Comparison of ENCODE assay signal across 10 cellular contexts in genomic region chr14:19485346-19485745, GRCh38. TPM values are rescaled to one million over a fixed set of nuclear protein-coding genes. Genes with fewer than 3 reads are reported as not detected.
DNase-seq lines count a peak whose midpoint lies in the region; ATAC-seq, FAIRE-seq and TF ChIP-seq lines count a peak whose summit lies in the region.
"Not testable (repeated sequence)": the region's sequence is repeated elsewhere in the genome, so short reads cannot be mapped to it uniquely, and the experiment has no call there.
"Had no signal": no experiment of that assay in that cellular context is flagged by ENCODE, and none has a peak within 500 bp of the region (broad histone marks: within the 10 kb centered on the region; RNA-seq: fewer than 3 reads in every experiment).

No MANE protein-coding gene starts in this region.

- H3K27ac ChIP-seq in Panc1 (ENCODE audit: low read length); heart right ventricle; HepG2 (ENCODE audit: extremely low read length, insufficient read depth, low read length); pancreas; suprapubic skin: not testable (repeated sequence)

- not testable (repeated sequence) for H4K20me1 ChIP-seq in HepG2 (ENCODE audit: insufficient read depth, low read length)

- CTCF ChIA-PET in Panc1 (lab: Charles Lee); HepG2 (lab: Yijun Ruan, JAX; ENCODE audit: low intra/inter-chr PET ratio, low total read pairs): not testable (repeated sequence)

- ATAC-seq in Panc1 (peak; percentile 34; the same call in 1 of the 2 replicates), heart right ventricle (peak in 5 of 8 donors; percentile 11 to 56 (median 24)), HepG2 (peak; percentile 32), pancreas (peak in 2 of 4 donors; percentile 8 to 41)
- peak; percentile 11 for ATAC-seq in activated naive CD8-positive, alpha-beta T cell treated with anti-CD3 and anti-CD28 coated beads, Interleukin-2, amount 50 U/mL, for 24 hours

- intact Hi-C loops in Panc1 (cut with micrococcal nuclease; ENCODE audit: unreplicated experiment); heart right ventricle (cut with DNase I); HepG2 (cut with micrococcal nuclease; ENCODE audit: unreplicated experiment); pancreas (cut with DNase I): not testable (repeated sequence)

- H3K36me3 Mint-ChIP-seq in activated naive CD8-positive, alpha-beta T cell treated with anti-CD3 and anti-CD28 coated beads, Interleukin-2, amount 50 U/mL, for 24 hours (ENCODE audit: low read depth), result not testable (repeated sequence)

- FAIRE-seq in HepG2 (lab: Jason Lieb, UNC); pancreas (lab: Jason Lieb, UNC): not testable (repeated sequence)

- H3K4me1 Mint-ChIP-seq in activated naive CD8-positive, alpha-beta T cell treated with anti-CD3 and anti-CD28 coated beads, Interleukin-2, amount 50 U/mL, for 24 hours, result not testable (repeated sequence)

- POLR2A ChIA-PET in Panc1 (lab: Charles Lee); HepG2 (lab: Yijun Ruan, JAX): not testable (repeated sequence)

- WGBS in heart right ventricle, 2 donors, result 82 to 85% methylated on average over 4 of the region's 9 CpGs
- 14% methylated on average over 4 of the region's 9 CpGs for WGBS in HepG2 (ENCODE audit: low lambda C conversion rate)
- WGBS in pancreas, 2 donors, result 53 to 66% methylated on average over 4 of the region's 9 CpGs
- WGBS in suprapubic skin, result 93% methylated on average over 3 of the region's 9 CpGs

- H3K27ac Mint-ChIP-seq in activated naive CD8-positive, alpha-beta T cell treated with anti-CD3 and anti-CD28 coated beads, Interleukin-2, amount 50 U/mL, for 24 hours, result not testable (repeated sequence)

- not testable (repeated sequence) for H3K27me3 ChIP-seq in Panc1 (ENCODE audit: control insufficient read depth, insufficient read depth, low read length); heart right ventricle; HepG2 (ENCODE audit: control insufficient read depth in 1 of 2, insufficient read depth in 2 of 2, low read length in 2 of 2); pancreas; suprapubic skin

- H3K79me2 ChIP-seq in HepG2 (ENCODE audit: insufficient read depth, low read length), result not testable (repeated sequence)

- not testable (repeated sequence) for TF ChIP-seq CTCF in Panc1 (IDR thresholded peaks at IDR 0.05); heart right ventricle (IDR thresholded peaks at IDR 0.05); HepG2 (CRISPR knock-in tag; IDR thresholded peaks at IDR 0.05); pancreas (IDR thresholded peaks at IDR 0.05); suprapubic skin (IDR thresholded peaks at IDR 0.05)

- not testable (repeated sequence) for H3K36me3 ChIP-seq in Panc1 (ENCODE audit: control insufficient read depth, insufficient read depth, low read length); heart right ventricle; HepG2 (replicated peaks in 1 of 2; ENCODE audit: control insufficient read depth in 1 of 2, insufficient read depth in 2 of 2, low read length in 2 of 2); pancreas; suprapubic skin

- in situ Hi-C loops in Panc1 (cut with HindIII; ENCODE audit: low pct_unique_long_range_greater_than_20kb, low sequenced_read_pairs); HepG2 (cut with HindIII; ENCODE audit: extremely low pct_ligation_motif_present, low pct_unique_long_range_greater_than_20kb): not testable (repeated sequence)

- not testable (repeated sequence) for H3K4me3 Mint-ChIP-seq in activated naive CD8-positive, alpha-beta T cell treated with anti-CD3 and anti-CD28 coated beads, Interleukin-2, amount 50 U/mL, for 24 hours

- DNase-seq in Panc1 (ENCODE audit: low read depth, low spot score); activated naive CD8-positive, alpha-beta T cell treated with anti-CD3 and anti-CD28 coated beads, Interleukin-2, amount 50 U/mL, for 24 hours; heart right ventricle; HepG2 (ENCODE audit: low spot score): not testable (repeated sequence)
- peak; percentile 1 for DNase-seq in effector CD4-positive, alpha-beta T cell
- DNase-seq in pancreas, result peak in 4 of 6 donors; percentile 5 to 87 (median 34)
- DNase-seq in suprapubic skin (ENCODE audit: low spot score in 2 of 2), result peak; percentile 58 to 74

- BruUV-seq in Panc1 (replicated peaks; lab: Mats Ljungman, UMichigan); HepG2 (replicated peaks; lab: Mats Ljungman, UMichigan): not testable (repeated sequence)

- H3K4me1 ChIP-seq in Panc1 (ENCODE audit: control insufficient read depth, insufficient read depth, low read length); heart right ventricle; HepG2 (ENCODE audit: insufficient read depth, low read length); pancreas; suprapubic skin: not testable (repeated sequence)

- H2AFZ ChIP-seq in HepG2 (ENCODE audit: low read length), result not testable (repeated sequence)

- not testable (repeated sequence) for TF ChIP-seq RAD21 in HepG2 (CRISPR knock-in tag; IDR thresholded peaks at IDR 0.05)

- H3K9me3 ChIP-seq in Panc1 (ENCODE audit: control insufficient read depth, insufficient read depth, low read depth, low read length); heart right ventricle; HepG2 (ENCODE audit: low read length); pancreas; suprapubic skin: not testable (repeated sequence)

- H3K27me3 Mint-ChIP-seq in activated naive CD8-positive, alpha-beta T cell treated with anti-CD3 and anti-CD28 coated beads, Interleukin-2, amount 50 U/mL, for 24 hours, result not testable (repeated sequence)

- not testable (repeated sequence) for TF ChIP-seq EP300 in HepG2 (IDR thresholded peaks at IDR 0.05; ENCODE audit: low read depth in 2 of 2, low read length in 2 of 2); HepG2 (CRISPR knock-in tag; IDR thresholded peaks at IDR 0.05; ENCODE audit: borderline replicate concordance); suprapubic skin (IDR thresholded peaks at IDR 0.05)

- H3K9me3 Mint-ChIP-seq in activated naive CD8-positive, alpha-beta T cell treated with anti-CD3 and anti-CD28 coated beads, Interleukin-2, amount 50 U/mL, for 24 hours, result not testable (repeated sequence)

- not testable (repeated sequence) for H3K4me3 ChIP-seq in Panc1 (ENCODE audit: low read depth in 2 of 2, low read length in 2 of 2); heart right ventricle; HepG2 (replicated peaks in 1 of 3; ENCODE audit: insufficient read depth in 1 of 3, low read depth in 2 of 3, low read length in 3 of 3); pancreas; suprapubic skin

- not testable (repeated sequence) for H3K9ac ChIP-seq in HepG2 (ENCODE audit: insufficient read depth, low read depth, low read length)

- H3K4me2 ChIP-seq in HepG2 (ENCODE audit: low read depth, low read length), result not testable (repeated sequence)

- TF ChIP-seq POLR2A in HepG2 (IDR thresholded peaks at IDR 0.05; ENCODE audit: insufficient read depth in 1 of 2, low read depth in 2 of 2, low read length in 2 of 2); suprapubic skin (IDR thresholded peaks at IDR 0.05): not testable (repeated sequence)

RNA-seq across cellular contexts. Expression of gene POTEG, which starts 51.2 kb away (rescaled TPM):
- not detected for total RNA-seq in Panc1 (2021; ENCODE audit: unreplicated experiment)
- 0.16 TPM for polyA plus RNA-seq in Panc1 (2012; ENCODE audit: insufficient read length)
- total RNA-seq in heart right ventricle, result not detected
- polyA plus RNA-seq in heart right ventricle, result not detected
- total RNA-seq in HepG2 (2016; rRNA removed; fragmentation: Illumina TruSeq; extraction: Trizol), result not detected in 2 replicates
- not detected in 2 replicates for total RNA-seq in HepG2 (2016; cell fraction: cytosol; rRNA removed; fragmentation: Illumina TruSeq; extraction: Trizol; ENCODE audit: low read depth)
- total RNA-seq in HepG2 (2016; cell fraction: insoluble cytoplasmic fraction; rRNA removed; fragmentation: Illumina TruSeq; extraction: Trizol), result not detected in 2 replicates
- total RNA-seq in HepG2 (2016; cell fraction: membrane; rRNA removed; fragmentation: Illumina TruSeq; extraction: Trizol), result not detected in 2 replicates
- total RNA-seq in HepG2 (2016; cell fraction: nucleus; rRNA removed; fragmentation: Illumina TruSeq; extraction: Trizol), result not detected in 2 replicates
- not detected in 2 replicates for polyA plus RNA-seq in HepG2 (2011; rRNA removed)
- not detected in 2 replicates for polyA plus RNA-seq in HepG2 (2011; cell fraction: cytosol; rRNA removed)
- not detected in 2 replicates for polyA plus RNA-seq in HepG2 (2011; cell fraction: nucleus; rRNA removed)
- polyA plus RNA-seq in HepG2 (2012), result not detected in 2 replicates
- polyA plus RNA-seq in HepG2 (2016; cell fraction: cytosol; fragmentation: Illumina TruSeq; extraction: Trizol; ENCODE audit: low read depth), result not detected in 2 replicates
- polyA plus RNA-seq in HepG2 (2016; cell fraction: insoluble cytoplasmic fraction; fragmentation: Illumina TruSeq; extraction: Trizol; ENCODE audit: low read depth), result not detected in 2 replicates
- not detected in 2 replicates for polyA plus RNA-seq in HepG2 (2016; cell fraction: membrane; fragmentation: Illumina TruSeq; extraction: Trizol; ENCODE audit: low read depth)
- polyA plus RNA-seq in HepG2 (2016; cell fraction: nucleus; fragmentation: Illumina TruSeq; extraction: Trizol; ENCODE audit: insufficient read depth, low read depth), result not detected in 2 replicates
- not detected in 2 replicates for polyA minus RNA-seq in HepG2 (2011; rRNA and poly(A)+ RNA removed; ENCODE audit: low replicate concordance)
- not detected in 2 replicates for polyA minus RNA-seq in HepG2 (2011; cell fraction: cytosol; rRNA and poly(A)+ RNA removed)
- not detected in 2 replicates for polyA minus RNA-seq in HepG2 (2011; cell fraction: nucleus; rRNA and poly(A)+ RNA removed)
- not detected for total RNA-seq in pancreas
- polyA plus RNA-seq in pancreas, result not detected
- not detected for total RNA-seq in suprapubic skin
- total RNA-seq: Calu3; CD4-positive, alpha-beta T cell; G401 had no signal
